In the genomic region with DNA sequence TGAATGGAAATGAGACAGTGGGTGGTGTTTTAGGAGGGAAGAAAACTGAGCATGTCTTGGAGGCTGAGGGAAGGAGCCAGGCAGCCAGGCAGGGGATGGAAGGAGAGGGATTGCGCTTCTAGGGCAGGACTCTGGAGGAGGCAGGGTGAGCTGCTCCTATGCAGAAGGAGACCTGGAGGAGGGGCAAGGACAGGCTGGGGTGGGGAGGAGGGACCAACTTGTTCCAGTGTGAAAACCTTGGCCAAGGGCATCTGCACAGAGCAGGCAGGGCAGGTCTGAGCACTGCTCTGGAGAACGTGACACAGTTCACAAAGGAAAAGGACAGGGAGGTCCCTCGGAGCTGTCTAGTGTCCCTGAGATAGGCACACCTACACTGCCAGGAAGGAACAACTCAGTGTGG, we compare ENCODE assay signal across 26 cellular contexts. TPM values are rescaled to one million over a fixed set of nuclear protein-coding genes. Genes with fewer than 3 reads are reported as not detected.
A peak's percentile ranks its signal among the peaks of the same experiment; 100 is the strongest.
DNase-seq lines count a peak whose midpoint lies in the region; ATAC-seq and TF ChIP-seq lines count a peak whose summit lies in the region.
"Had no signal": no experiment of that assay in that cellular context is flagged by ENCODE, and none has a peak within 500 bp of the region (broad histone marks: within the 10 kb centered on the region; RNA-seq: fewer than 3 reads in every experiment).

No MANE protein-coding gene starts in this region.

- no peak for TF ChIP-seq EP300 in stomach (IDR thresholded peaks at IDR 0.05)

- H3K4me3 Mint-ChIP-seq in chondrocyte (ENCODE audit: unreplicated experiment) (no peak overlapping the region), T-helper 17 cell (no peak overlapping the region)
- H3K4me3 Mint-ChIP-seq: activated CD4-positive, alpha-beta T cell treated with anti-CD3 and anti-CD28 coated beads for 36 hours; activated CD8-positive, alpha-beta T cell treated with anti-CD3 and anti-CD28 coated beads, Interleukin-2, amount 10 ng/mL, durations not matched to agents 7 days and 5 days; activated naive CD4-positive, alpha-beta T cell treated with anti-CD3 and anti-CD28 coated beads for 36 hours; brain; T-helper 2 cell treated with Interferon-gamma antibody and Interleukin-4, amounts not matched to agents 5 μg/mL and 100 μg/mL, for 36 hours had no signal

- H3K36me3 ChIP-seq in HEK293 (ENCODE audit: control insufficient read depth in 2 of 2, insufficient read depth in 1 of 2, low read length in 2 of 2) (peaks cover 9 to 25% of the 10 kb centered on the region in 2 experiments; a peak in 2 of 3 replicates), lower lobe of right lung (peaks cover 35% of the 10 kb centered on the region), stomach (peaks cover 31 to 67% (median 64%) of the 10 kb centered on the region in 4 donors)

- peak; percentile 46 for DNase-seq in chondrocyte (ENCODE audit: low spot score)
- DNase-seq in lower lobe of right lung = peak; percentile 35
- DNase-seq in stomach = peak; percentile 57
- DNase-seq in DMS79 (lab: John Stamatoyannopoulos, UW) = no peak
- DNase-seq in NCI-H82 (lab: John Stamatoyannopoulos, UW) = no peak
- DNase-seq in T-helper 17 cell = no peak
- DNase-seq: activated CD4-positive, alpha-beta T cell treated with anti-CD3 and anti-CD28 coated beads for 36 hours; activated CD8-positive, alpha-beta T cell treated with anti-CD3 and anti-CD28 coated beads, Interleukin-2, amount 10 ng/mL, durations not matched to agents 7 days and 5 days; activated naive CD4-positive, alpha-beta T cell treated with anti-CD3 and anti-CD28 coated beads for 36 hours; cerebellar nuclear complex; GM23248; hypothalamus; left lung; NCI-H1048; NCI-H1694; NCI-H446 treated with DMSO at 0.1 percent for 48 hours; NCI-H774; stimulated activated CD4-positive, alpha-beta T cell treated with anti-CD3 and anti-CD28 coated beads, Interleukin-4, amount 100 ng/mL, for 1 hour; transverse colon had no signal

- H3K27ac ChIP-seq in HEK293 (ENCODE audit: extremely low read depth, low read depth, low read length) (no peak overlapping the region), lower lobe of right lung (no peak overlapping the region), stomach (peak overlapping the region in 3 of 5 donors; percentile 20 to 46 (median 33))
- H3K27ac ChIP-seq: BLaER1 treated with 17β-estradiol and CSF1 and Interleukin-3, amounts not matched to agents 10 nM and 100 nM; dorsolateral prefrontal cortex; gastroesophageal sphincter; GM23248; left lung; neutrophil; transverse colon had no signal

- no peak for TF ChIP-seq POLR2A in stomach (IDR thresholded peaks at IDR 0.05)

- H3K27me3 ChIP-seq in lower lobe of right lung (ENCODE audit: low read depth) = no peaks in the 10 kb centered on the region
- no peaks in the 10 kb centered on the region for H3K27me3 ChIP-seq in stomach
- H3K27me3 ChIP-seq: BLaER1 treated with 17β-estradiol and CSF1 and Interleukin-3, amounts not matched to agents 10 nM and 100 nM; dorsolateral prefrontal cortex; gastroesophageal sphincter; left lung; neutrophil; transverse colon had no signal

- H3K4me1 Mint-ChIP-seq in chondrocyte (ENCODE audit: low read depth) (peaks cover 10% of the 10 kb centered on the region), T-helper 17 cell (peaks cover 14% of the 10 kb centered on the region)

- WGBS in stomach, 5 donors = 45 to 68% (median 48%) methylated on average over 3 of the region's 3 CpGs

- H3K36me3 Mint-ChIP-seq in chondrocyte (ENCODE audit: low read depth) (peaks cover 1% of the 10 kb centered on the region), T-helper 17 cell (ENCODE audit: low read depth) (peaks cover 2% of the 10 kb centered on the region)
- H3K36me3 Mint-ChIP-seq: brain had no signal

- POLR2A ChIA-PET in HEK293 (lab: Yijun Ruan, JAX) = interaction anchor here (12.0 kb wide), 1 partner anchor 17 kb away, joined by 234 read pairs; a partner anchor contains a TSS

- H3K9me3 Mint-ChIP-seq in chondrocyte (ENCODE audit: low read depth) = no peaks in the 10 kb centered on the region
- H3K9me3 Mint-ChIP-seq: activated naive CD4-positive, alpha-beta T cell treated with anti-CD3 and anti-CD28 coated beads for 36 hours; T-helper 2 cell treated with Interferon-gamma antibody and Interleukin-4, amounts not matched to agents 5 μg/mL and 100 μg/mL, for 36 hours had no signal

- H3K27ac Mint-ChIP-seq in chondrocyte (ENCODE audit: unreplicated experiment) (no peak overlapping the region), T-helper 17 cell (no peak overlapping the region)
- H3K27ac Mint-ChIP-seq: activated CD4-positive, alpha-beta T cell treated with anti-CD3 and anti-CD28 coated beads for 36 hours; activated CD8-positive, alpha-beta T cell treated with anti-CD3 and anti-CD28 coated beads, Interleukin-2, amount 10 ng/mL, durations not matched to agents 7 days and 5 days; activated naive CD4-positive, alpha-beta T cell treated with anti-CD3 and anti-CD28 coated beads for 36 hours; brain; T-helper 2 cell treated with Interferon-gamma antibody and Interleukin-4, amounts not matched to agents 5 μg/mL and 100 μg/mL, for 36 hours had no signal

- H3K27me3 Mint-ChIP-seq in chondrocyte (ENCODE audit: low read depth) = no peaks in the 10 kb centered on the region
- H3K27me3 Mint-ChIP-seq in T-helper 17 cell = no peaks in the 10 kb centered on the region
- H3K27me3 Mint-ChIP-seq: activated CD4-positive, alpha-beta T cell treated with anti-CD3 and anti-CD28 coated beads for 36 hours; brain had no signal

- no peak overlapping the region for H3K4me3 ChIP-seq in HEK293 (ENCODE audit: low read depth, low read length)
- H3K4me3 ChIP-seq in lower lobe of right lung = no peak overlapping the region
- H3K4me3 ChIP-seq in stomach = no peak overlapping the region
- H3K4me3 ChIP-seq: BLaER1 treated with 17β-estradiol and CSF1 and Interleukin-3, amounts not matched to agents 10 nM and 100 nM; dorsolateral prefrontal cortex; gastroesophageal sphincter; GM23248; left lung; transverse colon had no signal

- TF ChIP-seq CTCF in HEK293 (tag by site-specific recombination; IDR thresholded peaks at IDR 0.05) = no peak
- no peak for TF ChIP-seq CTCF in chondrocyte (IDR thresholded peaks at IDR 0.05)
- no peak for TF ChIP-seq CTCF in lower lobe of right lung (IDR thresholded peaks at IDR 0.05)
- no peak for TF ChIP-seq CTCF in stomach (IDR thresholded peaks at IDR 0.05)

- H3K9me3 ChIP-seq in HEK293 (ENCODE audit: control insufficient read depth, insufficient read depth, low read depth, low read length) (no peaks in the 10 kb centered on the region), lower lobe of right lung (no peaks in the 10 kb centered on the region), stomach (no peaks in the 10 kb centered on the region), T-helper 17 cell (ENCODE audit: control insufficient read depth, low read length, poor library complexity, severe bottlenecking) (no peaks in the 10 kb centered on the region)
- H3K9me3 ChIP-seq: BLaER1 treated with 17β-estradiol and CSF1 and Interleukin-3, amounts not matched to agents 10 nM and 100 nM; gastroesophageal sphincter; left lung; neutrophil; transverse colon had no signal

- CTCF ChIA-PET in HEK293 (lab: Yijun Ruan, JAX) = interaction anchor here (0.6 to 11.0 kb wide), 11 partner anchors 9 to 158 kb away, joined by 3 to 170 read pairs (median 3); a partner anchor contains a TSS

- no peaks in the 10 kb centered on the region; the same call in 1 of the 2 replicates for H3K4me1 ChIP-seq in HEK293 (ENCODE audit: control insufficient read depth, insufficient read depth, low read length)
- peaks cover 15% of the 10 kb centered on the region for H3K4me1 ChIP-seq in lower lobe of right lung
- peaks cover 10 to 33% (median 24%) of the 10 kb centered on the region in 4 donors for H3K4me1 ChIP-seq in stomach

- intact Hi-C loops in lower lobe of right lung (cut with DNase I) = no loop called here
- intact Hi-C loops in stomach (cut with DNase I; ENCODE audit: low total_unique reads) = loop anchor here (5.0 kb wide), 1 partner anchor 92 kb away; a partner anchor contains a TSS

- ATAC-seq in lower lobe of right lung = no peak
- ATAC-seq in T-helper 17 cell = no peak
- ATAC-seq: activated CD4-positive, alpha-beta T cell treated with anti-CD3 and anti-CD28 coated beads for 36 hours; activated CD8-positive, alpha-beta T cell treated with anti-CD3 and anti-CD28 coated beads, Interleukin-2, amount 10 ng/mL, durations not matched to agents 7 days and 5 days; gastroesophageal sphincter; left lung had no signal

TF ChIP-seq in HEK293, 187 proteins besides CTCF, POLR2A, EP300 and RAD21:
- TF ChIP-seq ZNF184 (tag by site-specific recombination; IDR thresholded peaks at IDR 0.05) (no peak), ZNF600 (tag by site-specific recombination; IDR thresholded peaks at IDR 0.05) (peak; percentile 52; the same call in 1 of the 2 replicates), SP2 (tag by site-specific recombination; IDR thresholded peaks at IDR 0.05) (peak; percentile 22; the same call in 1 of the 2 replicates), ZNF416 (tag by site-specific recombination; IDR thresholded peaks at IDR 0.05) (no peak), ZNF510 (tag by site-specific recombination; IDR thresholded peaks at IDR 0.05; ENCODE audit: insufficient replicate concordance) (no peak)

RNA-seq across cellular contexts. Expression of a gene that starts 5.5 kb away (rescaled TPM):
- total RNA-seq in chondrocyte (27.8 to 34.7 TPM (median 30.0 TPM) in 3 replicates), lower lobe of right lung (34.0 TPM), stomach (10 to 100 TPM in 4 of 5 donors, 1 to 10 TPM in 1; 7.6 to 57.1 (median 27.5) TPM), T-helper 17 cell (1 to 10 TPM; 9.6 to 9.7 TPM)
- 10 to 100 TPM; 32.7 to 41.0 (median 40.6) TPM for polyA plus RNA-seq in stomach

RNA-seq across cellular contexts. Expression of a gene that starts 25.1 kb away (rescaled TPM):
- total RNA-seq in chondrocyte = 20.9 to 35.8 TPM (median 21.0 TPM) in 3 replicates
- 31.1 TPM for total RNA-seq in lower lobe of right lung
- total RNA-seq in stomach = 100 to 1,000 TPM in 1 of 5 donors, 10 to 100 TPM in 3, 1 to 10 TPM in 1; 3.5 to 102 (median 33.0) TPM
- 10 to 100 TPM; 13.5 to 17.3 (median 15.1) TPM for polyA plus RNA-seq in stomach
- 10 to 100 TPM; 30.3 to 33.4 TPM for total RNA-seq in T-helper 17 cell

RNA-seq across cellular contexts. Expression of a gene that starts 38.2 kb away (rescaled TPM):
- total RNA-seq in chondrocyte (5.2 to 52.3 TPM (median 5.6 TPM) in 3 replicates), lower lobe of right lung (34.7 TPM), stomach (100 to 1,000 TPM in 4 of 5 donors, 10 to 100 TPM in 1; 66.8 to 137 (median 132) TPM), T-helper 17 cell (under 1 TPM in 1 of 2 donors, not detected in 1; 0.72 TPM)
- 10 to 100 TPM; 33.6 to 66.1 (median 60.3) TPM for polyA plus RNA-seq in stomach

Comparison
In these comparisons a context has a peak if more than half of its experiments do, and no peak if none do; other contexts are left out.
1. H3K27ac ChIP-seq: peak in stomach (3 of 5); none in HEK293 (single experiment) and lower lobe of right lung (single experiment).
2. DNase-seq: peak in chondrocyte (single experiment), lower lobe of right lung (single experiment) and stomach (single experiment); none in DMS79 (single experiment), NCI-H82 (single experiment) and T-helper 17 cell (0 of 3).